8 cellular contexts compared by ENCODE assay signal in the genomic region with DNA sequence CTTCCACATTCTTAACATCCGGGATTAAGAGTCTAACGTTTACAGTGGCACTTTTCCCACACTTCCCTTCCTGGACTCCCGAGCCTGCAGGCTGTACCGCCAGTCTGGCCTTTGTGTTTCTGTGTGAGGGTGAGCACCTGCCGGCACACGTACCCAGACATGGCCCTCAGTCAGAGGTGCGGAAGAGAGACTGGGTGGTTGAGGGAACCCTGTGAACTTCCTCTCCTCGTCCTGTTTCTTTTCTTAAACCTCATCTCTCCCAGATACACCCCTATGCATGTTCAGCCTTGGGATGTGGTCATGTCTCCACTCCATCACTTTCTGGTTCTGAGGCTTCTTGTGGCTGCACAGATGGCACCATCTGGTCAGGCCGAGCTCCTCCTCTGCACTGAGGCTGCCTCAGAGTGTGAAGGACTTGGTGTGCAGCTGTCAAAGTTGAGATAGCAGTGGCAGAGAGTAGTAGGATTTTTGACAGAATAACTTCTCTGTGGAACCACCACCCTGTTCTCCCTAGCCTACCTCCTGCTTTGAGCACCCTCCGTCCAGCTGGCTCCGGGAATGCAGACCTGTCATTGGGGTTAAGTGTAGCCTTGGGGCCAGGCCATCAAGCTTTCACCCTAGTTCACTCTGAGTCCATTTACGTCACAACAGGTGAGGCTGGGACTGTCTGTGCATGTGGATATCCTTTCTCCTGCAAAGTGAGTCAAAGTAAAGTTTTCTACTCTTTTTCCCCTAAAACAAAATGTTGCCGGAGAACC. TPM values are rescaled to one million over a fixed set of nuclear protein-coding genes. Genes with fewer than 3 reads are reported as not detected.
DNase-seq lines count a peak whose midpoint lies in the region; ATAC-seq and TF ChIP-seq lines count a peak whose summit lies in the region.

No MANE protein-coding gene starts in this region.

- H3K4me3 ChIP-seq in GM12864 (ENCODE audit: low read depth, low read length) (no peak overlapping the region), HUES48 (ENCODE audit: low read depth, low read length) (no peak overlapping the region), heart right ventricle (no peak overlapping the region), spleen (no peak overlapping the region)

- DNase-seq in GM12864 (ENCODE audit: low read depth) = peak; percentile 77
- peak in 1 of 2 donors; percentile 25 for DNase-seq in heart right ventricle
- DNase-seq in spleen = no peak
- DNase-seq in NCI-H510A treated with DMSO at 0.1 percent for 48 hours (lab: John Stamatoyannopoulos, UW) = no peak
- no peak for DNase-seq in central memory CD4-positive, alpha-beta T cell

- H3K27ac ChIP-seq in HUES48 (ENCODE audit: low read depth, low read length) = peak overlapping the region; percentile 14
- H3K27ac ChIP-seq in heart right ventricle = peak overlapping the region in 6 of 10 donors; percentile 2 to 55 (median 28)
- no peak overlapping the region for H3K27ac ChIP-seq in spleen

- no peaks in the 10 kb centered on the region for H3K27me3 ChIP-seq in HUES48 (ENCODE audit: control insufficient read depth, insufficient read depth, low read length)
- no peaks in the 10 kb centered on the region for H3K27me3 ChIP-seq in heart right ventricle
- no peaks in the 10 kb centered on the region for H3K27me3 ChIP-seq in spleen (replicated peaks in 1 of 7)

- TF ChIP-seq POLR2A in spleen (IDR thresholded peaks at IDR 0.05) = no peak

- no peak for TF ChIP-seq CTCF in GM12864 (IDR thresholded peaks at IDR 0.05; ENCODE audit: low read depth, low read length, missing control alignments)
- no peak for TF ChIP-seq CTCF in heart right ventricle (IDR thresholded peaks at IDR 0.05)
- no peak for TF ChIP-seq CTCF in spleen (IDR thresholded peaks at IDR 0.05 in 8 of 11, conservative IDR thresholded peaks at IDR 0.05 in 3 of 11)

- peaks cover 30% of the 10 kb centered on the region for H3K4me1 ChIP-seq in HUES48 (ENCODE audit: control insufficient read depth, insufficient read depth, low read length)
- H3K4me1 ChIP-seq in heart right ventricle = peaks cover 7 to 37% (median 26%) of the 10 kb centered on the region in 9 donors
- no peaks in the 10 kb centered on the region for H3K4me1 ChIP-seq in spleen

- no peak overlapping the region for H3K9ac ChIP-seq in HUES48 (ENCODE audit: low read depth, low read length)

- H3K36me3 ChIP-seq in HUES48 (ENCODE audit: control insufficient read depth, insufficient read depth, low read length) = peaks cover 86% of the 10 kb centered on the region
- H3K36me3 ChIP-seq in heart right ventricle = no peaks in the 10 kb centered on the region
- no peaks in the 10 kb centered on the region for H3K36me3 ChIP-seq in spleen

- H3K9me3 ChIP-seq in HUES48 (ENCODE audit: control insufficient read depth, insufficient read depth, low read length) = no peaks in the 10 kb centered on the region
- H3K9me3 ChIP-seq in heart right ventricle = no peaks in the 10 kb centered on the region
- no peaks in the 10 kb centered on the region for H3K9me3 ChIP-seq in spleen

- ATAC-seq in GM21529 (IDR thresholded peaks at IDR 0.05; ENCODE audit: unreplicated experiment) (peak; percentile 42), heart right ventricle (peak in 6 of 8 donors; percentile 25 to 61 (median 32)), SK-N-SH treated with all-trans-retinoic acid at 6 μM for 48 hours (no peak)

- WGBS in heart right ventricle, 2 donors = 52 to 58% methylated on average over 13 of the region's 13 CpGs
- WGBS in spleen, 5 donors = 63 to 77% (median 67%) methylated on average over 13 of the region's 13 CpGs

- intact Hi-C loops in heart right ventricle (cut with DNase I) = loop anchor here in 2 of 10 donors (10.0 kb wide), 2 partner anchors 157 to 327 kb away; no protein-coding TSS in a partner anchor
- intact Hi-C loops in spleen (cut with DNase I; ENCODE audit: low total_unique reads) = no loop called here

TF ChIP-seq in SK-N-SH treated with all-trans-retinoic acid at 6 μM for 48 hours, 23 proteins besides CTCF, POLR2A, EP300 and RAD21:
- no peak for TF ChIP-seq ARNTL (CRISPR knock-in tag; IDR thresholded peaks at IDR 0.05; ENCODE audit: borderline replicate concordance, low read depth)
- no peak for TF ChIP-seq TOX (CRISPR knock-in tag; IDR thresholded peaks at IDR 0.05; ENCODE audit: borderline replicate concordance)
- TF ChIP-seq, protein P1, sequence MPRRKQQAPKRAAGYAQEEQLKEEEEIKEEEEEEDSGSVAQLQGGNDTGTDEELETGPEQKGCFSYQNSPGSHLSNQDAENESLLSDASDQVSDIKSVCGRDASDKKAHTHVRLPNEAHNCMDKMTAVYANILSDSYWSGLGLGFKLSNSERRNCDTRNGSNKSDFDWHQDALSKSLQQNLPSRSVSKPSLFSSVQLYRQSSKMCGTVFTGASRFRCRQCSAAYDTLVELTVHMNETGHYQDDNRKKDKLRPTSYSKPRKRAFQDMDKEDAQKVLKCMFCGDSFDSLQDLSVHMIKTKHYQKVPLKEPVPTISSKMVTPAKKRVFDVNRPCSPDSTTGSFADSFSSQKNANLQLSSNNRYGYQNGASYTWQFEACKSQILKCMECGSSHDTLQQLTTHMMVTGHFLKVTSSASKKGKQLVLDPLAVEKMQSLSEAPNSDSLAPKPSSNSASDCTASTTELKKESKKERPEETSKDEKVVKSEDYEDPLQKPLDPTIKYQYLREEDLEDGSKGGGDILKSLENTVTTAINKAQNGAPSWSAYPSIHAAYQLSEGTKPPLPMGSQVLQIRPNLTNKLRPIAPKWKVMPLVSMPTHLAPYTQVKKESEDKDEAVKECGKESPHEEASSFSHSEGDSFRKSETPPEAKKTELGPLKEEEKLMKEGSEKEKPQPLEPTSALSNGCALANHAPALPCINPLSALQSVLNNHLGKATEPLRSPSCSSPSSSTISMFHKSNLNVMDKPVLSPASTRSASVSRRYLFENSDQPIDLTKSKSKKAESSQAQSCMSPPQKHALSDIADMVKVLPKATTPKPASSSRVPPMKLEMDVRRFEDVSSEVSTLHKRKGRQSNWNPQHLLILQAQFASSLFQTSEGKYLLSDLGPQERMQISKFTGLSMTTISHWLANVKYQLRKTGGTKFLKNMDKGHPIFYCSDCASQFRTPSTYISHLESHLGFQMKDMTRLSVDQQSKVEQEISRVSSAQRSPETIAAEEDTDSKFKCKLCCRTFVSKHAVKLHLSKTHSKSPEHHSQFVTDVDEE (CRISPR knock-in tag; IDR thresholded peaks at IDR 0.05) = no peak
- TF ChIP-seq ISL1 (CRISPR knock-in tag; IDR thresholded peaks at IDR 0.05) = no peak
- TF ChIP-seq RARB (CRISPR knock-in tag; IDR thresholded peaks at IDR 0.05) = no peak

RNA-seq across cellular contexts. Expression of gene VASH2, which starts 31.4 kb away (rescaled TPM):
- total RNA-seq in heart right ventricle (1 to 10 TPM in 2 of 10 donors, under 1 TPM in 8; 0.41 to 1.2 (median 0.81) TPM), spleen (1 to 10 TPM in 5 of 7 donors, under 1 TPM in 2; 0.43 to 2.6 (median 1.2) TPM)
- polyA plus RNA-seq in heart right ventricle (under 1 TPM; 0.37 to 0.42 TPM), spleen (under 1 TPM; 0.33 to 0.52 (median 0.35) TPM)

RNA-seq across cellular contexts. Expression of gene ANGEL2, which starts 33.9 kb away (rescaled TPM):
- total RNA-seq in heart right ventricle = 10 to 100 TPM; 13.8 to 22.0 (median 18.6) TPM
- polyA plus RNA-seq in heart right ventricle = 10 to 100 TPM in 1 of 2 donors, 1 to 10 TPM in 1; 6.1 to 20.0 TPM
- total RNA-seq in spleen = 10 to 100 TPM; 34.6 to 96.8 (median 55.9) TPM
- polyA plus RNA-seq in spleen = 10 to 100 TPM; 18.3 to 29.4 (median 20.3) TPM

Comparison
In these comparisons a context has a peak if more than half of its experiments do, and no peak if none do; other contexts are left out.
1. H3K27ac ChIP-seq: peak in HUES48 (single experiment) and heart right ventricle (6 of 10); none in spleen (0 of 8).